16 cellular contexts compared by ENCODE assay signal in the genomic region with DNA sequence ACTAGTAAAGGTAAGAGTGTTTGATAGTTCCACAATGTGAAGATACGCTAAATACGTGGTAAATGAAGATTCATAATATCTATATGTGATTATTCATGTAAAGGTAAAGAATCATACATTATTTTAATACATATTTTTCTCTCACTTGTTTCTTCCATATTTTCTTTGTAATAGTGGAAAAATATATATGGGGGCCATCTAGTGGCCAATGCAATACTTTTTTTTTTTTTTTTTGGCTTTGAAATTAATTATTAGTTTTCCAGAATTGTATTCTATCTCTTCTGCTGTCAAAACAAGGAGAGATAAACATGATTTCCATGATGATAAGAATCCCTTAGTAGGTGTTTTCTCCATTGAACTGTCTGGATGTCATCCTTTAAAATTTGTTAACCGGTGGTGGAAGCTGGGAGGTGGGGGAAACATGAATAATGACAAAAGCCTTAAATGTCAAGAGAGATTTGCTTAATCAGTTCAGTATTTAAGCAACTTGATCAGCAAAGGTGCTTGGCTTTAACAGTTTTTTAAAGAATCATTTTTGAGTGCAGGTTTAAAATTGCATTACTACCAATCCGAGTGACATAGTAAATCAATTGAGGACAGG.
DNase-seq lines count a peak whose midpoint lies in the region; ATAC-seq, FAIRE-seq and TF ChIP-seq lines count a peak whose summit lies in the region.
"Had no signal": no experiment of that assay in that cellular context is flagged by ENCODE, and none has a peak within 500 bp of the region (broad histone marks: within the 10 kb centered on the region; RNA-seq: fewer than 3 reads in every experiment).

No MANE protein-coding gene starts in this region.

- H3K27ac ChIP-seq in 22Rv1: no peak overlapping the region
- H3K27ac ChIP-seq: ascending aorta, esophagus squamous epithelium had no signal

- DNase-seq in RCC 7860 (ENCODE audit: low spot score) (no peak), fibroblast of peridontal ligament (ENCODE audit: extremely low read depth) (peak; percentile 0), NCI-H1105 (lab: John Stamatoyannopoulos, UW) (no peak)
- DNase-seq in activated CD4-positive, alpha-beta T cell treated with anti-CD3 and anti-CD28 coated beads for 48 hours: no peak
- DNase-seq: C1 segment of cervical spinal cord; esophagus squamous epithelium; HCEC 1CT; NCI-H1092; NCI-H526 treated with DMSO at 0.1 percent for 48 hours; stimulated activated CD4-positive, alpha-beta T cell treated with anti-CD3 and anti-CD28 coated beads, Interleukin-4, amount 100 ng/mL, for 1 hour; T1000 had no signal

- TF ChIP-seq CTCF in 22Rv1 (IDR thresholded peaks at IDR 0.05) (peak; percentile 61), GM12873 (IDR thresholded peaks at IDR 0.05; ENCODE audit: insufficient read depth, low read depth, low read length, missing control alignments) (peak; percentile 9)

- FAIRE-seq in RCC 7860 (lab: Jason Lieb, UNC): peak; percentile 68

- no peak for ATAC-seq in GM18520 (IDR thresholded peaks at IDR 0.05; ENCODE audit: unreplicated experiment)
- no peak for ATAC-seq in GM18867 (IDR thresholded peaks at IDR 0.05; ENCODE audit: unreplicated experiment)
